Comparison of ENCODE assay signal across 1 cellular context in genomic region chr15:49421991-49422390, GRCh38.
TF ChIP-seq lines count a peak whose summit lies in the region.

No MANE protein-coding gene starts in this region.

TF ChIP-seq in H1, 55 proteins besides CTCF, POLR2A, EP300 and RAD21:
- TF ChIP-seq CHD7 (IDR thresholded peaks at IDR 0.05; ENCODE audit: insufficient replicate concordance, low read length) (peak; percentile 50), BRCA1 (IDR thresholded peaks at IDR 0.05; ENCODE audit: low read depth, low read length) (no peak), TAF1 (IDR thresholded peaks at IDR 0.05; ENCODE audit: low read depth, low read length) (no peak), EZH2 (IDR thresholded peaks at IDR 0.05; ENCODE audit: low read depth, low read length, severe bottlenecking) (no peak), CHD1 (IDR thresholded peaks at IDR 0.05; ENCODE audit: low read depth, low read length) (no peak), BCL11A (IDR thresholded peaks at IDR 0.05; ENCODE audit: low read depth in 2 of 2, low read length in 2 of 2) (no peak), POLR2AphosphoS5 (IDR thresholded peaks at IDR 0.05; ENCODE audit: low read depth, low read length) (no peak), CTBP2 (IDR thresholded peaks at IDR 0.05; ENCODE audit: borderline replicate concordance, insufficient read depth, insufficient read length, low read length) (no peak), JUND (IDR thresholded peaks at IDR 0.05; ENCODE audit: low read length) (peak; percentile 62; the same call in 1 of the 2 replicates), EGR1 (IDR thresholded peaks at IDR 0.05; ENCODE audit: borderline replicate concordance, low read depth, low read length) (no peak)
